In the genomic region with DNA sequence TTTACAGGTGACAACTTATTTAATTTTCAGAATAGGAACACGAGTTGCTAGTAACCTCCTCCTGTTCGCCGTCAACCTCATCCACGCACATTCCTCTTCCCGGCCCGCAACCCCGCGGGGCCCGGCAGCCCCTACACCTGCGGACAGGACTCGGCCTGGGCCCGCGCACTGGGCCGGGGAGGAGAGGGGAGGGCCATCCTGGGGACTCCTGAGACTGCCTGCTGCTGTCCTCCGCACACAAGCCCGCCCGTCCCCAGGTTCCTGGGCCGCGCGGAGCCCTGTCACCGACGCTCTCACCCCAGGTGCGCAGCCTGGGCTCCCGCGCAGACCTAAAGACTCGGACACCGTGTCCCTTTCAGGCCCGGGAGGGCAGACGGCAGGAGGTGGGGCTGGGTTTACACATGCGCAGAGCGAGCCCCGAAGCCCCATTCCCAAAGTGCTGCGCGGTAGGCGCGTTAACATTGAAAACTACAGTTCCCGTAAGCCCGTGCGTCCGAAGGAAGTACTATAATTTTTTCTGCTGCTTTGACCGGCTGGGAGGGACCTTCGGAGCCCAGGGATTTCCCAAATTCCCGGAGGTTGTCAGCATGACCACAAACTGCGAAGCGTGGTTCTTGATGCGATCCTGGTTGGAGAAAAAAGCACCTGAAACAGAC, we compare ENCODE assay signal across 8 cellular contexts.
DNase-seq lines count a peak whose midpoint lies in the region; ATAC-seq and TF ChIP-seq lines count a peak whose summit lies in the region.
"Not testable (repeated sequence)": the region's sequence is repeated elsewhere in the genome, so short reads cannot be mapped to it uniquely, and the experiment has no call there.

No MANE protein-coding gene starts in this region.

- H3K27me3 ChIP-seq in Peyer's patch; muscle layer of duodenum (ENCODE audit: low read depth, low read length): not testable (repeated sequence)

- not testable (repeated sequence) for TF ChIP-seq POLR2A in Peyer's patch (IDR thresholded peaks at IDR 0.05)

- not testable (repeated sequence) for H3K9me3 ChIP-seq in Peyer's patch; muscle layer of duodenum (ENCODE audit: control insufficient read depth in 1 of 2, low read length in 2 of 2)

- not testable (repeated sequence) for H3K4me1 ChIP-seq in Peyer's patch; muscle layer of duodenum (ENCODE audit: control insufficient read depth in 1 of 2, insufficient read depth in 2 of 2, low read length in 2 of 2)

- peak; percentile 97 for ATAC-seq in esophagus mucosa

- TF ChIP-seq CTCF in Peyer's patch (IDR thresholded peaks at IDR 0.05): not testable (repeated sequence)

- H3K27ac ChIP-seq in Peyer's patch: peak overlapping the region in 3 of 4 donors; percentile 59 to 72 (median 70)
- H3K27ac ChIP-seq in muscle layer of duodenum (ENCODE audit: low read length): not testable (repeated sequence)

- not testable (repeated sequence) for H3K36me3 ChIP-seq in Peyer's patch; muscle layer of duodenum (ENCODE audit: control insufficient read depth in 1 of 2, insufficient read depth in 2 of 2, low read length in 2 of 2)

- DNase-seq in DMS153 (lab: John Stamatoyannopoulos, UW) (peak; percentile 83), H4 (ENCODE audit: low spot score) (peak; percentile 89), LHCN-M2 (ENCODE audit: low read depth) (peak; percentile 83), Peyer's patch (peak; percentile 71 to 93 (median 78))
- DNase-seq in activated T-cell treated with anti-CD3 and anti-CD28 coated beads, Interleukin-2, amount 50 U/mL, for 48 hours: peak; percentile 80 to 85
- peak; percentile 24 to 45 for DNase-seq in stimulated activated CD8-positive, alpha-beta memory T cell treated with anti-CD3 and anti-CD28 coated beads, Interleukin-2, amount 100 ng/mL, for 1 hour (ENCODE audit: low read depth in 2 of 2)

- peak overlapping the region; percentile 39 to 59 (median 52) for H3K4me3 ChIP-seq in Peyer's patch
- H3K4me3 ChIP-seq in muscle layer of duodenum (ENCODE audit: low read depth in 1 of 2, low read length in 2 of 2): peak overlapping the region; percentile 48 to 54

Comparison
In these comparisons a context has a peak if more than half of its experiments do, and no peak if none do; other contexts are left out.
1. DNase-seq: peak in every context shown above with its lines; median percentile 89 in H4; 83 in DMS153; 83 in LHCN-M2; 82 in activated T-cell treated with anti-CD3 and anti-CD28 coated beads, Interleukin-2, amount 50 U/mL, for 48 hours; 78 in Peyer's patch; 34 in stimulated activated CD8-positive, alpha-beta memory T cell treated with anti-CD3 and anti-CD28 coated beads, Interleukin-2, amount 100 ng/mL, for 1 hour.